In the genomic region with DNA sequence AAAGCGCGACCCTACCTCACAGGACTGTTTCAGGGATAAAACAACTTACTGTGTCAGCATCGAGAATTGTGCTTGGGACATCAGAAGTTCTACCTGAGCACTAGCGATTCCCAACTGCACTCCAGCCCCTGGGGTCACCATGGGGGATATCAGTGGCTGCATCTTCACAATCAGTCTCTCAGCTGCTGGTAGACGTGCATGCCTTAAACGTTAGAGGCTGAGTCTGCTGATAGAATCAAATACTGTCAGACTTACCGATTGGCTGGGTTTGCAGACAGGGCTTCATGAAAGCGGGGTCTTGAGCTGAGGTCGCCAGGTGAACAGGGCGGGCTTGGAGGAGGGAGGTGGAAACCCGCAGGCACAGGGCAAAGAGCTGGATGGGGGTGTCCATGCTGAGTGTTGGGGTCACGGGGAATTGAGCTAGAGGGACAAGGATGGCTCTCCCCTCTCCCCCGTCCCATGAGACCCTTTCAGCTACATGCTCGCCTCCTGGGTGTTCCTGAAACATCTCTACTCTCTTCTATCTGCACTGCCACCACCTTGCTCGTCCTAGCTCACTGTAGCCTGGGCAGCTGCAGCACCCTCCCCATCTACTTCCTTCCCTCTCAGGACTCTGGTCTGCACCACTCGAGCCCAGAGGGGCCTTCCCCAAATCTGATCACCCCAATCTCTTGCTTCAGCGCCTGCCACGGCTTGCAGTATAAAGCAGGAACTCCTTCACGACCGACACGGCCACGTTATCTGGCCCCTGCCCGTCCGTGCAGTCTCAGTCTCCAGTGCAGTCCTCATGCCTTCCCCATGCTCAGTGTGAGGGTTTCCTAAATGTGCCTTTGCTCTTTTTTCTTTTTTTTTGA, we compare ENCODE assay signal across 18 cellular contexts. TPM values are rescaled to one million over a fixed set of nuclear protein-coding genes. Genes with fewer than 3 reads are reported as not detected.
DNase-seq lines count a peak whose midpoint lies in the region; ATAC-seq and FAIRE-seq lines count a peak whose summit lies in the region.
"Had no signal": no experiment of that assay in that cellular context is flagged by ENCODE, and none has a peak within 500 bp of the region (broad histone marks: within the 10 kb centered on the region; RNA-seq: fewer than 3 reads in every experiment).

No MANE protein-coding gene starts in this region.

- peaks cover 16% of the 10 kb centered on the region for H3K36me3 Mint-ChIP-seq in IgD-negative memory B cell

- H3K27ac Mint-ChIP-seq in IgD-negative memory B cell = peak overlapping the region in 2 of 3 donors; percentile 1 to 84

- ATAC-seq in left colon = no peak
- ATAC-seq in HG02623 (IDR thresholded peaks at IDR 0.05; ENCODE audit: unreplicated experiment) = no peak
- ATAC-seq: A549 had no signal

- H3K27me3 Mint-ChIP-seq in IgD-negative memory B cell = no peaks in the 10 kb centered on the region

- DNase-seq in 8988T = peak; percentile 9
- peak; percentile 9 to 19 for DNase-seq in left colon
- peak; percentile 66 for DNase-seq in posterior vena cava (ENCODE audit: low spot score)
- no peak for DNase-seq in SK-N-DZ (ENCODE audit: low spot score)
- DNase-seq in GM03348 (ENCODE audit: low spot score) = no peak
- no peak for DNase-seq in HTR-8/SVneo (ENCODE audit: insufficient read length, low spot score)
- DNase-seq: DMS 273 treated with DMSO at 0.1 percent for 48 hours, GF-D8, Kasumi-1, NCI-H1930, NCI-H2171, NCI-H446 treated with DMSO at 0.1 percent for 48 hours, SJCRH30 had no signal

- H3K4me1 Mint-ChIP-seq in IgD-negative memory B cell = peaks cover 0 to 16% (median 13%) of the 10 kb centered on the region in 3 donors

- no peak for FAIRE-seq in HTR-8/SVneo (lab: Jason Lieb, UNC)
- FAIRE-seq: A549, H54 had no signal

- no peaks in the 10 kb centered on the region for H3K9me3 Mint-ChIP-seq in IgD-negative memory B cell

- intact Hi-C loops in left colon (cut with DNase I, micrococcal nuclease) (no loop called here), posterior vena cava (cut with DNase I) (no loop called here)

- H3K4me3 Mint-ChIP-seq in IgD-negative memory B cell = peak overlapping the region in 2 of 4 donors; percentile 30 to 68

RNA-seq across cellular contexts. Expression of a gene that starts 43.5 kb away (rescaled TPM):
- polyA plus RNA-seq in IgD-negative memory B cell = 94.1 TPM
- total RNA-seq in left colon = 100 to 1,000 TPM; 499 to 535 TPM
- total RNA-seq in posterior vena cava = 1 to 10 TPM; 4.9 to 6.0 TPM
- not detected in 2 replicates for polyA plus RNA-seq in SK-N-DZ (2014; cell fraction: cytosol; rRNA removed)
- polyA plus RNA-seq in SK-N-DZ (2014; cell fraction: nucleus; rRNA removed) = 0.42 TPM in 1 of 2 replicates, not detected in the other
- total RNA-seq: Daoy had no signal

Comparison
In these comparisons a context has a peak if more than half of its experiments do, and no peak if none do; other contexts are left out.
1. DNase-seq: peak in 8988T (single experiment), left colon (2 of 2) and posterior vena cava (single experiment); none in SK-N-DZ (single experiment), GM03348 (single experiment) and HTR-8/SVneo (single experiment).
2. RNA of a gene that starts 43.5 kb away (total RNA-seq): 499 to 535 TPM in left colon; 4.9 to 6.0 TPM in posterior vena cava; every median in the first group is over 10 times any median in the second.